In the genomic region with DNA sequence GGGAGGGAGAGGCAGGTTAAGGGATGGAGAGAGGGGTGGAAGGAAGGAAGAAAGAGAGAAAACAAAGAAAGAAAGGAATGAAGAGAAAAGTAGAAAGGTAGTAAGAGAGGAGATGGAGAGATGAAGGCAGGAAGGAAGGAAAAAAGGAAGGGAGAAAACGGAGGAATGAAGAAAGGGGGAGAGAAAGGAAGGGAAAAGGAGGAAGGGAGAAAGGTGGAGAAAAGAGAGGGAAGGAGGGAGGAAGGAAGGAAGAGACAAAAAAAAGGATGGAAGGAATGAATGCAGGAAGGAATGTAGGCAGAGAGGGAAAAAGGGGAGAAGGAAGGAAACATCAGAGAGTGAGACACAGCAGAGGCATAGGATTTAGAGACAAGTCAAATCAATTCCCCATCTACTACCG, we compare ENCODE assay signal across 22 cellular contexts.
A peak's percentile ranks its signal among the peaks of the same experiment; 100 is the strongest.
DNase-seq lines count a peak whose midpoint lies in the region; ATAC-seq and TF ChIP-seq lines count a peak whose summit lies in the region.
"Had no signal": no experiment of that assay in that cellular context is flagged by ENCODE, and none has a peak within 500 bp of the region (broad histone marks: within the 10 kb centered on the region; RNA-seq: fewer than 3 reads in every experiment).

No MANE protein-coding gene starts in this region.

- POLR2A ChIA-PET in HEK293 (lab: Yijun Ruan, JAX): no interaction called here

- H3K36me3 ChIP-seq in HEK293 (ENCODE audit: control insufficient read depth in 2 of 2, insufficient read depth in 1 of 2, low read length in 2 of 2): no peaks in the 10 kb centered on the region
- H3K36me3 ChIP-seq: BLaER1 treated with 17β-estradiol and CSF1 and Interleukin-3, amounts not matched to agents 10 nM and 100 nM had no signal

- no peak for TF ChIP-seq CTCF in HEK293 (tag by site-specific recombination; IDR thresholded peaks at IDR 0.05)
- TF ChIP-seq CTCF in chondrocyte (IDR thresholded peaks at IDR 0.05): no peak
- TF ChIP-seq CTCF in osteocyte (IDR thresholded peaks at IDR 0.05): no peak

- H3K27ac ChIP-seq in HEK293 (ENCODE audit: extremely low read depth, low read depth, low read length): no peak overlapping the region
- H3K27ac ChIP-seq: BLaER1 treated with 17β-estradiol and CSF1 and Interleukin-3, amounts not matched to agents 10 nM and 100 nM; C4-2B had no signal

- ATAC-seq in Right ventricle myocardium inferior: no peak
- ATAC-seq: CD8-positive, alpha-beta T cell; GM12878 had no signal

- H3K36me3 Mint-ChIP-seq in chondrocyte (ENCODE audit: low read depth): no peaks in the 10 kb centered on the region
- peaks cover 27% of the 10 kb centered on the region for H3K36me3 Mint-ChIP-seq in osteocyte (ENCODE audit: unreplicated experiment)
- H3K36me3 Mint-ChIP-seq: CD8-positive, alpha-beta T cell had no signal

- CTCF ChIA-PET in HEK293 (lab: Yijun Ruan, JAX): no interaction called here

- H3K27me3 Mint-ChIP-seq in chondrocyte (ENCODE audit: low read depth) (no peaks in the 10 kb centered on the region), osteocyte (ENCODE audit: unreplicated experiment) (no peaks in the 10 kb centered on the region)
- H3K27me3 Mint-ChIP-seq: B cell; CD4-positive, alpha-beta T cell had no signal

- H3K9me3 ChIP-seq in HEK293 (ENCODE audit: control insufficient read depth, insufficient read depth, low read depth, low read length): no peaks in the 10 kb centered on the region

- no peak overlapping the region for H3K4me3 ChIP-seq in HEK293 (ENCODE audit: low read depth, low read length)
- H3K4me3 ChIP-seq: BLaER1 treated with 17β-estradiol and CSF1 and Interleukin-3, amounts not matched to agents 10 nM and 100 nM; GM12878 had no signal

- peaks cover 15% of the 10 kb centered on the region for H3K4me1 Mint-ChIP-seq in chondrocyte (ENCODE audit: low read depth)
- peaks cover 21% of the 10 kb centered on the region for H3K4me1 Mint-ChIP-seq in osteocyte (ENCODE audit: unreplicated experiment)
- H3K4me1 Mint-ChIP-seq: B cell had no signal

- no peaks in the 10 kb centered on the region for H3K4me1 ChIP-seq in HEK293 (ENCODE audit: control insufficient read depth, insufficient read depth, low read length)
- H3K4me1 ChIP-seq: BLaER1 treated with 17β-estradiol and CSF1 and Interleukin-3, amounts not matched to agents 10 nM and 100 nM had no signal

- intact Hi-C loops in Right ventricle myocardium inferior (cut with DNase I): no loop called here

- DNase-seq in chondrocyte (ENCODE audit: low spot score): no peak
- DNase-seq in osteocyte (ENCODE audit: extremely low spot score, unreplicated experiment): no peak
- no peak for DNase-seq in Right ventricle myocardium inferior (ENCODE audit: missing footprints)
- DNase-seq in activated effector memory CD4-positive, alpha-beta T cell treated with Interleukin-2 at 50 U/mL for 16 hours: no peak
- DNase-seq in NOMO-1 treated with DMSO at 0.1 percent for 48 hours (lab: John Stamatoyannopoulos, UW; ENCODE audit: unreplicated experiment): no peak
- DNase-seq in NCI-H187 (lab: John Stamatoyannopoulos, UW): no peak
- DNase-seq: 8988T; ACHN; CD4-positive, alpha-beta T cell; CD8-positive, alpha-beta T cell; DMS 273 treated with DMSO at 0.1 percent for 48 hours; DMS153; DMS53; DMS79; DND-41; EL; GDM1 had no signal

- H3K9me3 Mint-ChIP-seq in chondrocyte (ENCODE audit: low read depth): peaks cover 2% of the 10 kb centered on the region
- peaks cover 12% of the 10 kb centered on the region for H3K9me3 Mint-ChIP-seq in osteocyte (ENCODE audit: unreplicated experiment)
- H3K9me3 Mint-ChIP-seq: CD4-positive, alpha-beta T cell had no signal

- H3K27ac Mint-ChIP-seq in chondrocyte (ENCODE audit: unreplicated experiment) (peak overlapping the region; percentile 34), osteocyte (ENCODE audit: unreplicated experiment) (peak overlapping the region; percentile 24)
- H3K27ac Mint-ChIP-seq: B cell; CD4-positive, alpha-beta T cell; CD8-positive, alpha-beta T cell had no signal

- H3K4me3 Mint-ChIP-seq in chondrocyte (ENCODE audit: unreplicated experiment): no peak overlapping the region
- H3K4me3 Mint-ChIP-seq in osteocyte (ENCODE audit: unreplicated experiment): no peak overlapping the region
- H3K4me3 Mint-ChIP-seq: B cell; CD4-positive, alpha-beta T cell; CD8-positive, alpha-beta T cell had no signal

TF ChIP-seq in HEK293, 187 proteins besides CTCF, POLR2A, EP300 and RAD21:
- TF ChIP-seq ZNF549 (tag by site-specific recombination; IDR thresholded peaks at IDR 0.05): no peak
- TF ChIP-seq ZNF16 (tag by site-specific recombination; IDR thresholded peaks at IDR 0.05; ENCODE audit: low read depth): no peak
- TF ChIP-seq ZBTB1 (tag by site-specific recombination; IDR thresholded peaks at IDR 0.05): no peak
- TF ChIP-seq ZNF132 (tag by site-specific recombination; IDR thresholded peaks at IDR 0.05; ENCODE audit: borderline replicate concordance): no peak
- no peak for TF ChIP-seq ZNF792 (tag by site-specific recombination; IDR thresholded peaks at IDR 0.05)
- no peak for TF ChIP-seq ZNF324 (tag by site-specific recombination; IDR thresholded peaks at IDR 0.05)
- TF ChIP-seq PRDM1 (tag by site-specific recombination; IDR thresholded peaks at IDR 0.05): peak; percentile 94
- TF ChIP-seq ZNF366 (tag by site-specific recombination; conservative IDR thresholded peaks at IDR 0.05): peak; percentile 69
- TF ChIP-seq ZNF473 (tag by site-specific recombination; IDR thresholded peaks at IDR 0.05): no peak
- no peak for TF ChIP-seq ZNF449 (tag by site-specific recombination; IDR thresholded peaks at IDR 0.05)
- TF ChIP-seq PATZ1 (tag by site-specific recombination; IDR thresholded peaks at IDR 0.05): no peak
- TF ChIP-seq RBAK (tag by site-specific recombination; IDR thresholded peaks at IDR 0.05): no peak
TF ChIP-seq in HEK293: peak in this region for 2.
